ENCODE assay signal across 8 cellular contexts in genomic region chr17:28951991-28952975, GRCh38. TPM values are rescaled to one million over a fixed set of nuclear protein-coding genes. Genes with fewer than 3 reads are reported as not detected.
A peak's percentile ranks its signal among the peaks of the same experiment; 100 is the strongest.
DNase-seq lines count a peak whose midpoint lies in the region; TF ChIP-seq lines count a peak whose summit lies in the region.

No MANE protein-coding gene starts in this region.

- H3K9me3 ChIP-seq in SJSA1 (replicated peaks) (no peaks in the 10 kb centered on the region; the same call in 1 of the 2 replicates), neutrophil (no peaks in the 10 kb centered on the region)

- H3K27me3 ChIP-seq in GM06990 (replicated peaks; ENCODE audit: control insufficient read depth, insufficient read depth, low read length) (no peaks in the 10 kb centered on the region), SJSA1 (replicated peaks) (no peaks in the 10 kb centered on the region), neutrophil (no peaks in the 10 kb centered on the region)

- H3K27ac Mint-ChIP-seq in HFFc6: no peak overlapping the region
- H3K27ac Mint-ChIP-seq in activated naive CD4-positive, alpha-beta T cell treated with anti-CD3 and anti-CD28 coated beads for 36 hours: no peak overlapping the region

- no peak for TF ChIP-seq CTCF in GM06990 (IDR thresholded peaks at IDR 0.05; ENCODE audit: insufficient read depth, low read length, poor library complexity, severe bottlenecking)
- TF ChIP-seq CTCF in HFFc6 (IDR thresholded peaks at IDR 0.05): no peak
- TF ChIP-seq CTCF in neutrophil (IDR thresholded peaks at IDR 0.05): peak; percentile 25

- peaks cover 24% of the 10 kb centered on the region for H3K4me1 ChIP-seq in SJSA1 (replicated peaks)
- peaks cover 31 to 36% of the 10 kb centered on the region in 2 experiments for H3K4me1 ChIP-seq in neutrophil (ENCODE audit: control insufficient read depth in 1 of 2, insufficient read depth in 1 of 2, low read depth in 1 of 2, low read length in 1 of 2)

- no peak overlapping the region for H3K4me3 Mint-ChIP-seq in HFFc6
- H3K4me3 Mint-ChIP-seq in activated naive CD4-positive, alpha-beta T cell treated with anti-CD3 and anti-CD28 coated beads for 36 hours: no peak overlapping the region

- CTCF ChIA-PET in activated naive CD4-positive, alpha-beta T cell treated with anti-CD3 and anti-CD28 coated beads for 36 hours (lab: Charles Lee): interaction anchor here (0.5 to 4.5 kb wide), 21 partner anchors 8 to 438 kb away, joined by 3 to 43 read pairs (median 4); partner anchors contain the start of genes DHRS13, NEK8, RPL23A and TAOK1

- H3K9me3 Mint-ChIP-seq in HFFc6: no peaks in the 10 kb centered on the region
- no peaks in the 10 kb centered on the region for H3K9me3 Mint-ChIP-seq in activated naive CD4-positive, alpha-beta T cell treated with anti-CD3 and anti-CD28 coated beads for 36 hours

- peak overlapping the region; percentile 68 for H3K27ac ChIP-seq in SJSA1
- H3K27ac ChIP-seq in neutrophil: peak overlapping the region; percentile 98
- H3K27ac ChIP-seq in substantia nigra (ENCODE audit: low read depth, low read length, poor library complexity, severe bottlenecking): peak overlapping the region; percentile 98

- H3K4me3 ChIP-seq in GM06990 (replicated peaks; ENCODE audit: low read depth, low read length) (peak overlapping the region; percentile 78), SJSA1 (peak overlapping the region; percentile 62), neutrophil (ENCODE audit: low read depth in 1 of 2, low read length in 1 of 2) (peak overlapping the region; percentile 97 to 98)

- H3K36me3 ChIP-seq in GM06990 (ENCODE audit: control insufficient read depth, insufficient read depth, low read length): no peaks in the 10 kb centered on the region
- peaks cover 10% of the 10 kb centered on the region for H3K36me3 ChIP-seq in SJSA1
- H3K36me3 ChIP-seq in neutrophil: no peaks in the 10 kb centered on the region

- H3K36me3 Mint-ChIP-seq in HFFc6 (ENCODE audit: low read depth): peaks cover 18% of the 10 kb centered on the region
- H3K36me3 Mint-ChIP-seq in activated naive CD4-positive, alpha-beta T cell treated with anti-CD3 and anti-CD28 coated beads for 36 hours (ENCODE audit: low read depth): peaks cover 23% of the 10 kb centered on the region

- peak; percentile 88 for DNase-seq in GM06990 (ENCODE audit: extremely low read depth, insufficient read length)
- peak; percentile 99 for DNase-seq in HFFc6
- DNase-seq in NAMALWA (ENCODE audit: low spot score): peak; percentile 100
- peak; percentile 96 to 97 for DNase-seq in SJSA1 (ENCODE audit: low read depth in 1 of 2, low spot score in 2 of 2)
- peak; percentile 98 for DNase-seq in activated naive CD4-positive, alpha-beta T cell treated with anti-CD3 and anti-CD28 coated beads for 36 hours
- DNase-seq in germinal center (ENCODE audit: low spot score): peak; percentile 94
- peak; percentile 71 to 99 (median 97) for DNase-seq in substantia nigra (lab: John Stamatoyannopoulos, UW)

- H3K27me3 Mint-ChIP-seq in HFFc6 (ENCODE audit: insufficient read depth): no peaks in the 10 kb centered on the region
- H3K27me3 Mint-ChIP-seq in activated naive CD4-positive, alpha-beta T cell treated with anti-CD3 and anti-CD28 coated beads for 36 hours (ENCODE audit: low read depth): no peaks in the 10 kb centered on the region

- intact Hi-C loops in activated naive CD4-positive, alpha-beta T cell treated with anti-CD3 and anti-CD28 coated beads for 36 hours (cut with micrococcal nuclease): loop anchor here (1.0 to 10.0 kb wide), 17 partner anchors 30 to 617 kb away; partner anchors contain the start of genes ALDOC, BLTP2, DHRS13 and FAM222B

- peaks cover 17% of the 10 kb centered on the region for H3K4me1 Mint-ChIP-seq in HFFc6 (ENCODE audit: low read depth)
- peaks cover 17% of the 10 kb centered on the region for H3K4me1 Mint-ChIP-seq in activated naive CD4-positive, alpha-beta T cell treated with anti-CD3 and anti-CD28 coated beads for 36 hours (ENCODE audit: low read depth)

RNA-seq across cellular contexts. Expression of gene PHF12, which starts 1.0 kb away (rescaled TPM):
- total RNA-seq in HFFc6 (2021; fragmentation: NEBNext Ultra II Directional; extraction: Animal tissue kit (Norgen Biotek cat#: 25700)): 10 to 100 TPM; 26.4 to 33.6 (median 29.8) TPM
- 16.7 and 28.5 TPM in 2 replicates for total RNA-seq in SJSA1 (2014; rRNA removed; shearing (Covaris generic))
- total RNA-seq in activated naive CD4-positive, alpha-beta T cell treated with anti-CD3 and anti-CD28 coated beads for 36 hours: 10 to 100 TPM; 52.8 to 56.7 TPM

RNA-seq across cellular contexts. Expression of gene DHRS13, which starts 49.4 kb away (rescaled TPM):
- 1 to 10 TPM; 1.5 to 3.0 (median 2.2) TPM for total RNA-seq in HFFc6 (2021; fragmentation: NEBNext Ultra II Directional; extraction: Animal tissue kit (Norgen Biotek cat#: 25700))
- total RNA-seq in SJSA1 (2014; rRNA removed; shearing (Covaris generic)): 11.7 and 12.7 TPM in 2 replicates
- 10 to 100 TPM; 20.1 to 20.9 TPM for total RNA-seq in activated naive CD4-positive, alpha-beta T cell treated with anti-CD3 and anti-CD28 coated beads for 36 hours

RNA-seq across cellular contexts. Expression of gene SEZ6, which starts 53.5 kb away (rescaled TPM):
- not detected for total RNA-seq in HFFc6 (2021; fragmentation: NEBNext Ultra II Directional; extraction: Animal tissue kit (Norgen Biotek cat#: 25700))
- not detected in 2 replicates for total RNA-seq in SJSA1 (2014; rRNA removed; shearing (Covaris generic))
- total RNA-seq in activated naive CD4-positive, alpha-beta T cell treated with anti-CD3 and anti-CD28 coated beads for 36 hours: not detected

RNA-seq across cellular contexts. Expression of gene FLOT2, which starts 54.8 kb away (rescaled TPM):
- total RNA-seq in HFFc6 (2021; fragmentation: NEBNext Ultra II Directional; extraction: Animal tissue kit (Norgen Biotek cat#: 25700)): 10 to 100 TPM; 46.7 to 85.7 (median 77.9) TPM
- total RNA-seq in SJSA1 (2014; rRNA removed; shearing (Covaris generic)): 13.4 and 18.3 TPM in 2 replicates
- total RNA-seq in activated naive CD4-positive, alpha-beta T cell treated with anti-CD3 and anti-CD28 coated beads for 36 hours: 10 to 100 TPM; 66.0 to 71.5 TPM

Comparison
In these comparisons a context has a peak if more than half of its experiments do, and no peak if none do; other contexts are left out.
1. Peak in every context shown above with its lines: DNase-seq, H3K4me3 ChIP-seq and H3K27ac ChIP-seq.